8 cellular contexts compared by ENCODE assay signal in the genomic region with DNA sequence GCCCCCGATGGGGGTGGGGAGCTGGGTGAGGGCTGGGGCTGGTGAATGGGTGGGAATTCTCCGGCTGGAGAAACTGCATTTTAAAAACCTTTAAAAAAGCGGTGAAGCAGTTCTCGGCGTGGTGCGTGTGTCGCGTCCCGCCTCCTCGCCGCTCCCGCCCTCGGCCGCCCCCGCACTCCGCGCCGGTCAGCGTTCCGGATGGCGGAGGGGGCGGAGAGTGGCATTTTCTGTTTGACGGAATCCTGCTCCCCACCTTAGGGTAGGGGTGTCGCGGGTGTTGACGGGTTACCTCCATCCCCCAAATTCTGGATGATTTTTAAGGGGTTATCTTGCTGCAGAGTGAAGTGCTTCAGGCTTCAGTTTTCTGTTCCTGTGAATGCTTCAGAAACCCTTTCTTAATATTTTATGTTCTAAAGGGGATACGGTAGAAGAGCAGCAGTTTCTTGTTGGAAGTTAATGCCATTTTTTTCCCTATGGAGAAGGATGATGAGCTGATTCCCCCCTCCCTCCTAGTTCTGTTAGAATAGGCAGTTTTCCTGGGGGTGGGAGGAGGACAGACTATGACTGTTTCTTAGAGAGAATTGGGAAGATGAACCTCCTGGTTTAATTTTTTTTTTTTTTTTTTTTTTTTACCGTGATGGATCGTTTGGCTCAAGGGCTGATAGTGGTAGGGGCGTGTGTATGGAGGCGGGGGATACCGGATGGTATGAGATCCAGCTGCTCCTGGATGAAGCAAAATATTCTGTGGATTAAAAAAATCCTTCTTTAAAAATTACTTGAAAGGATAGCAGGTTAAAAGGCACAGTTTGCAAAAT. TPM values are rescaled to one million over a fixed set of nuclear protein-coding genes. Genes with fewer than 3 reads are reported as not detected.
DNase-seq lines count a peak whose midpoint lies in the region; ATAC-seq and TF ChIP-seq lines count a peak whose summit lies in the region.

No MANE protein-coding gene starts in this region.

- no peaks in the 10 kb centered on the region for H3K9me3 ChIP-seq in esophagus squamous epithelium
- H3K9me3 ChIP-seq in stomach smooth muscle (ENCODE audit: control insufficient read depth in 2 of 2, low read length in 2 of 2), result no peaks in the 10 kb centered on the region

- intact Hi-C loops in esophagus squamous epithelium (cut with DNase I), result no loop called here

- peak overlapping the region in 4 of 6 donors; percentile 34 to 80 (median 55) for H3K27ac Mint-ChIP-seq in naive B cell

- H3K4me3 Mint-ChIP-seq in naive B cell, result peak overlapping the region; percentile 81 to 96 (median 89)

- H3K36me3 Mint-ChIP-seq in naive B cell, result no peaks in the 10 kb centered on the region

- no peaks in the 10 kb centered on the region for H3K27me3 Mint-ChIP-seq in naive B cell

- H3K27me3 ChIP-seq in esophagus squamous epithelium (no peaks in the 10 kb centered on the region), stomach smooth muscle (ENCODE audit: control insufficient read depth in 1 of 2, insufficient read depth in 2 of 2, low read length in 2 of 2) (no peaks in the 10 kb centered on the region)

- H3K36me3 ChIP-seq in esophagus squamous epithelium, result no peaks in the 10 kb centered on the region
- no peaks in the 10 kb centered on the region for H3K36me3 ChIP-seq in stomach smooth muscle (ENCODE audit: control insufficient read depth in 2 of 2, insufficient read depth in 2 of 2, low read length in 2 of 2)

- no peak for TF ChIP-seq CTCF in esophagus squamous epithelium (IDR thresholded peaks at IDR 0.05)

- 0 to 4% methylated on average over 8 to 22 of the region's 32 CpGs for WGBS in esophagus squamous epithelium, 2 donors

- DNase-seq in A172 (ENCODE audit: low spot score) (peak; percentile 33), NCI-H345 treated with DMSO at 0.1 percent for 48 hours (lab: John Stamatoyannopoulos, UW; ENCODE audit: unreplicated experiment) (peak; percentile 22), activated T-cell treated with anti-CD3 and anti-CD28 coated beads for 48 hours (ENCODE audit: low read depth) (peak; percentile 56), esophagus squamous epithelium (lab: John Stamatoyannopoulos, UW) (no peak), naive B cell (peak; percentile 42)

- H3K27ac ChIP-seq in esophagus squamous epithelium, result peak overlapping the region; percentile 69 to 89 (median 80)
- peak overlapping the region; percentile 64 for H3K27ac ChIP-seq in stomach smooth muscle (ENCODE audit: low read length)

- TF ChIP-seq POLR2A in esophagus squamous epithelium (IDR thresholded peaks at IDR 0.05), result no peak

- H3K4me1 Mint-ChIP-seq in naive B cell, result peaks cover 15 to 28% (median 22%) of the 10 kb centered on the region in 3 donors

- no peaks in the 10 kb centered on the region for H3K9me3 Mint-ChIP-seq in naive B cell

- H3K4me3 ChIP-seq in esophagus squamous epithelium (peak overlapping the region; percentile 65 to 97 (median 79)), stomach smooth muscle (ENCODE audit: low read length in 2 of 2) (peak overlapping the region; percentile 89 to 94)

- H3K4me1 ChIP-seq in esophagus squamous epithelium (peaks cover 0 to 27% (median 19%) of the 10 kb centered on the region in 3 donors), stomach smooth muscle (ENCODE audit: control insufficient read depth, insufficient read depth, low read length) (peaks cover 5% of the 10 kb centered on the region)

- peak overlapping the region; percentile 78 to 85 for H3K9ac ChIP-seq in stomach smooth muscle (ENCODE audit: low read length in 2 of 2)

- ATAC-seq in GM18511 (IDR thresholded peaks at IDR 0.05; ENCODE audit: unreplicated experiment), result peak; percentile 69
- ATAC-seq in HG02970 (IDR thresholded peaks at IDR 0.05; ENCODE audit: low FRiP score, unreplicated experiment), result peak; percentile 46
- peak; percentile 43 to 52 for ATAC-seq in naive B cell (ENCODE audit: low read depth in 2 of 2)

RNA-seq across cellular contexts. Expression of a gene that starts 0.7 kb away (rescaled TPM):
- total RNA-seq in A172 (2014; rRNA removed; shearing (Covaris generic)), result 57.9 and 64.0 TPM in 2 replicates
- 10 to 100 TPM in 2 of 4 donors, 1 to 10 TPM in 2; 6.0 to 22.1 (median 10.4) TPM for total RNA-seq in esophagus squamous epithelium
- 10 to 100 TPM; 10.2 to 28.6 (median 12.1) TPM for polyA plus RNA-seq in naive B cell (ENCODE audit: low read depth in 6 of 6)
